ENCODE assay signal across 17 cellular contexts in the genomic region with DNA sequence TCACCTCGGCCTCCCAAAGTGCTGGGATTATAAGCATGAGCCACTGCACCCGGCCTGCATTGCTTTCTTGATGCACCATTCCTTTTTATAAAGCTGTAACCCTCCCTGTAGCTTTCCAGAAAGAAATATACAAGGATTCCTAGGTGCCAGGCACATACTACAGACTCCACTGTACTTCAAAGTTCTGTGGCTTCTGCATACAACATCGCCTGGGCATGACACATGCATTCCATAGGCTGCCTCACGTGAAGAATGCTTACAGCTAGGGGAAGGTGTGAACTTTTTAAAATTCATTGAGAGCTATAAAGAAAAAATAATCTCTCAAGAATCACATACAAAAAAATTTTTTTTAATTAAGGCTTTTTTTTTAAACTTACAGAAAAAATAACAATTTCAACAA. TPM values are rescaled to one million over a fixed set of nuclear protein-coding genes. Genes with fewer than 3 reads are reported as not detected.
DNase-seq lines count a peak whose midpoint lies in the region; ATAC-seq and TF ChIP-seq lines count a peak whose summit lies in the region.
"Had no signal": no experiment of that assay in that cellular context is flagged by ENCODE, and none has a peak within 500 bp of the region (broad histone marks: within the 10 kb centered on the region; RNA-seq: fewer than 3 reads in every experiment).

No MANE protein-coding gene starts in this region.

- no peak overlapping the region for H4K91ac ChIP-seq in IMR-90 (ENCODE audit: insufficient read depth, low read depth, low read length)

- DNase-seq in Daoy (ENCODE audit: low read depth) (peak; percentile 43), IMR-90 (peak; percentile 67), SW480 (ENCODE audit: low spot score) (peak; percentile 49), foreskin keratinocyte (peak in 1 of 2 donors; percentile 54), T1000 (lab: John Stamatoyannopoulos, UW) (no peak), H4 (ENCODE audit: low spot score) (no peak), omental fat pad (ENCODE audit: low spot score) (no peak), kidney glomerular epithelial cell (lab: John Stamatoyannopoulos, UW) (no peak)
- DNase-seq: 8988T, C1 segment of cervical spinal cord, KG1, NCI-H1417, NCI-H2029 treated with DMSO at 0.1 percent for 48 hours, PC-9, Right ventricle myocardium superior had no signal

- peaks cover 32% of the 10 kb centered on the region for H3K9me1 ChIP-seq in IMR-90 (ENCODE audit: insufficient read depth, low read length)

- peaks cover 28 to 89% of the 10 kb centered on the region in 2 experiments for H3K79me1 ChIP-seq in IMR-90 (ENCODE audit: low read depth in 1 of 2, low read length in 2 of 2)

- no peak overlapping the region for H2AK5ac ChIP-seq in IMR-90 (ENCODE audit: low read depth, low read length)

- no peak overlapping the region for H2AFZ ChIP-seq in IMR-90 (replicated peaks; ENCODE audit: low read length, poor library complexity)
- H2AFZ ChIP-seq: PC-9 had no signal

- H3K36me3 ChIP-seq in IMR-90 (ENCODE audit: control insufficient read depth, insufficient read depth, low read length) = peaks cover 16% of the 10 kb centered on the region

- 80% methylated on average over 2 of the region's 4 CpGs; no CpG with 5 or more reads in 1 of the 2 experiments for WGBS in IMR-90 (ENCODE audit: extremely low coverage in 2 of 2, insufficient read length in 1 of 2), 2 experiments

- H3K4ac ChIP-seq in IMR-90 (ENCODE audit: low read depth, low read length) = no peak overlapping the region; the same call in 1 of the 2 replicates

- no peak overlapping the region for H2BK15ac ChIP-seq in IMR-90 (ENCODE audit: low read depth, low read length)

- CTCF ChIA-PET in IMR-90 (lab: Yijun Ruan, JAX) = interaction anchor here (0.9 kb wide), 1 partner anchor 26 kb away, joined by 4 read pairs; no protein-coding TSS in a partner anchor

- H3K56ac ChIP-seq in IMR-90 (ENCODE audit: extremely low read depth, insufficient read depth, low read length) = no peak overlapping the region

- intact Hi-C loops in IMR-90 (cut with micrococcal nuclease) = no loop called here

- TF ChIP-seq CTCF in IMR-90 (conservative IDR thresholded peaks at IDR 0.05; ENCODE audit: low read depth, low read length) (no peak), foreskin keratinocyte (conservative IDR thresholded peaks at IDR 0.05) (no peak), omental fat pad (IDR thresholded peaks at IDR 0.05) (no peak)

- no peaks in the 10 kb centered on the region for H3K27me3 ChIP-seq in IMR-90 (ENCODE audit: control insufficient read depth, insufficient read depth, low read length)
- no peaks in the 10 kb centered on the region for H3K27me3 ChIP-seq in foreskin keratinocyte

- 0 out of 2 replicates have a peak overlapping the region, but pooled peaks have one; percentile 29 for H3K4me2 ChIP-seq in IMR-90 (ENCODE audit: low read depth, low read length)
- H3K4me2 ChIP-seq: PC-9 had no signal

- no peak overlapping the region for H2BK5ac ChIP-seq in IMR-90 (ENCODE audit: low read depth, low read length, poor library complexity, severe bottlenecking)

- no peak overlapping the region for H4K8ac ChIP-seq in IMR-90 (ENCODE audit: low read depth in 2 of 2, low read length in 2 of 2)

- H3K14ac ChIP-seq in IMR-90 (replicated peaks; ENCODE audit: low read depth, low read length) = 0 out of 2 replicates have a peak overlapping the region, but pooled peaks have one; percentile 64

- TF ChIP-seq POLR2A in IMR-90 (IDR thresholded peaks at IDR 0.05; ENCODE audit: low read depth, low read length) = no peak

- peaks cover 12% of the 10 kb centered on the region; the same call in 1 of the 2 replicates for H4K20me1 ChIP-seq in IMR-90 (ENCODE audit: insufficient read depth, low read length)

- H3K23ac ChIP-seq in IMR-90 (ENCODE audit: low read depth, low read length) = no peak overlapping the region

- peak overlapping the region; percentile 28; the same call in 1 of the 2 replicates for H3K18ac ChIP-seq in IMR-90 (ENCODE audit: low read depth, low read length)

- no peak overlapping the region for H3K9ac ChIP-seq in IMR-90 (ENCODE audit: low read depth, low read length)

- no peak for TF ChIP-seq RAD21 in IMR-90 (IDR thresholded peaks at IDR 0.05; ENCODE audit: low read length)

- no peak overlapping the region for H2BK20ac ChIP-seq in IMR-90 (ENCODE audit: low read depth, low read length)

- H3K4me1 ChIP-seq in IMR-90 (ENCODE audit: control insufficient read depth, insufficient read depth, low read length) = peaks cover 23% of the 10 kb centered on the region
- H3K4me1 ChIP-seq in foreskin keratinocyte = peaks cover 10% of the 10 kb centered on the region

- H3K4me3 ChIP-seq in IMR-90 (ENCODE audit: insufficient read depth, low read depth, low read length) = no peak overlapping the region
- H3K4me3 ChIP-seq: GM12878, PC-9 had no signal

- no peaks in the 10 kb centered on the region for H3K9me3 ChIP-seq in IMR-90 (ENCODE audit: control insufficient read depth, insufficient read depth, low read length)

- no peak overlapping the region for H4K5ac ChIP-seq in IMR-90 (ENCODE audit: low read depth, low read length)

- no TSS peak for BruUV-seq in IMR-90 (replicated peaks; lab: Mats Ljungman, UMichigan)

- no peak overlapping the region for H2BK120ac ChIP-seq in IMR-90 (ENCODE audit: low read depth, low read length)

- POLR2A ChIA-PET in IMR-90 (lab: Charles Lee; ENCODE audit: unreplicated experiment) = no interaction called here

- H3K27ac ChIP-seq in IMR-90 (ENCODE audit: insufficient read depth, low read length) (no peak overlapping the region), foreskin keratinocyte (no peak overlapping the region)
- H3K27ac ChIP-seq: PC-9 had no signal

- ATAC-seq in IMR-90 (ENCODE audit: low read depth) (peak; percentile 43), foreskin keratinocyte (peak; percentile 90), omental fat pad (ENCODE audit: low FRiP score) (no peak)
- ATAC-seq: GM12878, SK-N-SH treated with all-trans-retinoic acid at 6 μM for 48 hours had no signal

- dilution Hi-C loops in IMR-90 (cut with HindIII; ENCODE audit: low sequenced_read_pairs, unreplicated experiment) = no loop called here

- in situ Hi-C loops in IMR-90 (cut with MboI; ENCODE audit: low sequenced_read_pairs) = no loop called here

- no peak overlapping the region for H2AK9ac ChIP-seq in IMR-90 (replicated peaks; ENCODE audit: low read depth, low read length, poor library complexity)

TF ChIP-seq in IMR-90, 13 proteins besides CTCF, POLR2A, EP300 and RAD21:
- TF ChIP-seq RFX5 (IDR thresholded peaks at IDR 0.05; ENCODE audit: low read depth, low read length) (no peak), CEBPB (IDR thresholded peaks at IDR 0.05; ENCODE audit: low read depth, low read length) (no peak), MAFK (IDR thresholded peaks at IDR 0.05; ENCODE audit: low read depth, low read length) (no peak), MAZ (IDR thresholded peaks at IDR 0.05; ENCODE audit: borderline replicate concordance, low read depth, low read length) (no peak), FOS (IDR thresholded peaks at IDR 0.05; ENCODE audit: low read depth, low read length) (no peak), MXI1 (IDR thresholded peaks at IDR 0.05; ENCODE audit: borderline replicate concordance, low read depth, low read length) (no peak), NFE2L2 (IDR thresholded peaks at IDR 0.05; ENCODE audit: low read depth, low read length) (no peak), RCOR1 (IDR thresholded peaks at IDR 0.05; ENCODE audit: insufficient replicate concordance, low read length) (no peak), SMC3 (IDR thresholded peaks at IDR 0.05; ENCODE audit: low read depth, low read length) (no peak), CHD1 (IDR thresholded peaks at IDR 0.05; ENCODE audit: low read depth, low read length) (no peak), BHLHE40 (IDR thresholded peaks at IDR 0.05; ENCODE audit: low read depth, low read length) (peak; percentile 98)
- TF ChIP-seq, protein P1, sequence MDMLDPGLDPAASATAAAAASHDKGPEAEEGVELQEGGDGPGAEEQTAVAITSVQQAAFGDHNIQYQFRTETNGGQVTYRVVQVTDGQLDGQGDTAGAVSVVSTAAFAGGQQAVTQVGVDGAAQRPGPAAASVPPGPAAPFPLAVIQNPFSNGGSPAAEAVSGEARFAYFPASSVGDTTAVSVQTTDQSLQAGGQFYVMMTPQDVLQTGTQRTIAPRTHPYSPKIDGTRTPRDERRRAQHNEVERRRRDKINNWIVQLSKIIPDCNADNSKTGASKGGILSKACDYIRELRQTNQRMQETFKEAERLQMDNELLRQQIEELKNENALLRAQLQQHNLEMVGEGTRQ (IDR thresholded peaks at IDR 0.05; ENCODE audit: low read depth, low read length) = peak; percentile 46; the same call in 1 of the 2 replicates
- TF ChIP-seq, protein P2, sequence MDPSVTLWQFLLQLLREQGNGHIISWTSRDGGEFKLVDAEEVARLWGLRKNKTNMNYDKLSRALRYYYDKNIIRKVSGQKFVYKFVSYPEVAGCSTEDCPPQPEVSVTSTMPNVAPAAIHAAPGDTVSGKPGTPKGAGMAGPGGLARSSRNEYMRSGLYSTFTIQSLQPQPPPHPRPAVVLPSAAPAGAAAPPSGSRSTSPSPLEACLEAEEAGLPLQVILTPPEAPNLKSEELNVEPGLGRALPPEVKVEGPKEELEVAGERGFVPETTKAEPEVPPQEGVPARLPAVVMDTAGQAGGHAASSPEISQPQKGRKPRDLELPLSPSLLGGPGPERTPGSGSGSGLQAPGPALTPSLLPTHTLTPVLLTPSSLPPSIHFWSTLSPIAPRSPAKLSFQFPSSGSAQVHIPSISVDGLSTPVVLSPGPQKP (IDR thresholded peaks at IDR 0.05; ENCODE audit: borderline replicate concordance, low read depth, low read length) = no peak

RNA-seq across cellular contexts. Expression of a gene that starts 50.2 kb away (rescaled TPM):
- total RNA-seq in Daoy (2014; rRNA removed; shearing (Covaris generic)) = 31.3 and 39.1 TPM in 2 replicates
- 77.2 and 81.1 TPM in 2 replicates for total RNA-seq in IMR-90 (2012; rRNA removed)
- polyA plus RNA-seq in IMR-90 (2012; rRNA removed) = 94.2 and 95.7 TPM in 2 replicates
- 51.8 and 52.7 TPM in 2 replicates for polyA plus RNA-seq in IMR-90 (2012; cell fraction: cytosol; rRNA removed)
- 86.8 and 207 TPM in 2 replicates for polyA plus RNA-seq in IMR-90 (2012; cell fraction: nucleus; rRNA removed; ENCODE audit: low replicate concordance)
- total RNA-seq in foreskin keratinocyte = 23.3 and 34.9 TPM in 2 replicates
- polyA plus RNA-seq in foreskin keratinocyte = 7.7 and 9.1 TPM in 2 replicates
- 28.2 and 29.7 TPM in 2 replicates for total RNA-seq in H4 (2014; rRNA removed; shearing (Covaris generic))
- 10 to 100 TPM; 17.8 to 29.8 (median 26.3) TPM for total RNA-seq in omental fat pad

Comparison
In these comparisons a context has a peak if more than half of its experiments do, and no peak if none do; other contexts are left out.
1. DNase-seq: peak in Daoy (single experiment), IMR-90 (single experiment) and SW480 (single experiment); none in T1000 (single experiment), H4 (single experiment), omental fat pad (single experiment) and kidney glomerular epithelial cell (single experiment).